28 cellular contexts compared by ENCODE assay signal in the genomic region with DNA sequence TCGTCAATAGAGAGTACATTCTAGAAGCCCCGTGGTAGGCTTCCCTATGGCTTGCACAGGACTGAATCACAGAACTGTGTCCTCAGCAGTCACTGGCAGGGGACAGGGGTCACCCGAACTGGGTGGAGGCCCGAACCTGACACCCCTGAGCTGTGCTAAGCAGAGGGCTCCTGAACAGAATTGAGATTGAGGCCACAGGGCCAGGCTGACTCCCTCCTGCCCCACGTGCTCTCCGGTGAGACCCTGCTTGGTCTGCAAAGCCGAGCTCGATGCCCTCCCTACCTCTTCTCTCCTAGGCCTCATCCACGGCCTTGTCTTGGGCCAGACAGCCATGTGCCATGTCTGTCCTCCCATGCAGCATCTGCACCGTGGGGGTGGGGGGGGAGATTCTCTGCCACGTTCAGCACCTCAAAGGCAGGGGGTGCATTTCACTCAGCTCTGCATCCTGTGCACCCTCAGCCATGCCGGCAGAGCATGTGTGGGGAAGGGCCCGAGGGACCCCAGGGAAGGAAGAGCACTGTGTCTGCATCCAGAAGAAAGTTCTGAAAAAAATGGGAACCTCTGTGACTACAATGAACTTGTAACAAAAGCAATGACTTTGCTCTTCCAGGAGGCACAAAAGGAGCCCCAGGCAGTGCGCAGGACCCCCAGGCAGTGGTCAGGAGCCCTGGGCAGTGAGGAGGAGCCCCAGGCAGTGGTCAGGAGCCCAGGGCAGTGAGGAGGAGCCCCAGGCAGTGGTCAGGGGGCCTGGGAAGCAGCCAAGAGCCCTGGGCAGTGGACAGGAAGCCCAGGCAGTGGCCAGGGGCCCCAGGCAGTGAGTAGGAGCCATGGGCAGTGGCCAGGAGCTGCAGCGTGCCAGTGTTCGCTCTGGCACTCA.
"Had no signal": no experiment of that assay in that cellular context is flagged by ENCODE, and none has a peak within 500 bp of the region (broad histone marks: within the 10 kb centered on the region; RNA-seq: fewer than 3 reads in every experiment).

No MANE protein-coding gene starts in this region.

- H3K9me3 Mint-ChIP-seq: activated CD4-positive, alpha-beta T cell treated with anti-CD3 and anti-CD28 coated beads, Interleukin-2, amount 10 ng/mL, durations not matched to agents 24 days and 14 days; activated naive CD4-positive, alpha-beta T cell treated with anti-CD3 and anti-CD28 coated beads for 36 hours; activated T-helper 17 cell treated with anti-CD3 and anti-CD28 coated beads, Interleukin-2, amount 50 U/mL, for 72 hours; brain had no signal

- H3K4me3 ChIP-seq: MG63, SK-N-MC had no signal

- H3K27ac Mint-ChIP-seq: activated CD4-positive, alpha-beta T cell treated with anti-CD3 and anti-CD28 coated beads, Interleukin-2, amount 10 ng/mL, durations not matched to agents 24 days and 14 days; activated CD8-positive, alpha-beta memory T cell treated with anti-CD3 and anti-CD28 coated beads, Interleukin-2, amount 10 ng/mL, durations not matched to agents 7 days and 5 days; activated naive CD4-positive, alpha-beta T cell treated with anti-CD3 and anti-CD28 coated beads for 36 hours; activated naive CD8-positive, alpha-beta T cell; activated T-helper 17 cell treated with anti-CD3 and anti-CD28 coated beads, Interleukin-2, amount 50 U/mL, for 72 hours; brain had no signal

- FAIRE-seq: astrocyte had no signal

- H3K4me1 Mint-ChIP-seq: activated CD4-positive, alpha-beta T cell treated with anti-CD3 and anti-CD28 coated beads, Interleukin-2, amount 10 ng/mL, durations not matched to agents 24 days and 14 days; activated CD8-positive, alpha-beta memory T cell treated with anti-CD3 and anti-CD28 coated beads, Interleukin-2, amount 10 ng/mL, durations not matched to agents 7 days and 5 days; activated T-helper 17 cell treated with anti-CD3 and anti-CD28 coated beads, Interleukin-2, amount 50 U/mL, for 72 hours; brain had no signal

- H3K27me3 ChIP-seq: MG63 had no signal

- H3K36me3 Mint-ChIP-seq: activated CD8-positive, alpha-beta memory T cell treated with anti-CD3 and anti-CD28 coated beads, Interleukin-2, amount 10 ng/mL, durations not matched to agents 7 days and 5 days; activated naive CD8-positive, alpha-beta T cell; brain had no signal

- ATAC-seq: activated CD8-positive, alpha-beta memory T cell treated with anti-CD3 and anti-CD28 coated beads, Interleukin-2, amount 10 ng/mL, durations not matched to agents 7 days and 5 days; activated T-helper 17 cell treated with anti-CD3 and anti-CD28 coated beads, Interleukin-2, amount 50 U/mL, for 72 hours; Panc1; Right ventricle myocardium inferior had no signal

- H3K27me3 Mint-ChIP-seq: activated CD4-positive, alpha-beta T cell treated with anti-CD3 and anti-CD28 coated beads, Interleukin-2, amount 10 ng/mL, durations not matched to agents 24 days and 14 days had no signal

- H3K27ac ChIP-seq: SK-N-MC had no signal

- H3K36me3 ChIP-seq: MG63 had no signal

- DNase-seq: activated CD4-positive, alpha-beta T cell treated with anti-CD3 and anti-CD28 coated beads for 1 hour; activated CD4-positive, alpha-beta T cell treated with anti-CD3 and anti-CD28 coated beads, Interleukin-2, amount 10 ng/mL, durations not matched to agents 24 days and 14 days; activated CD4-positive, alpha-beta T cell treated with anti-CD3 and anti-CD28 coated beads, Interleukin-2, amount 50 U/mL, for 48 hours; activated CD8-positive, alpha-beta memory T cell treated with anti-CD3 and anti-CD28 coated beads, Interleukin-2, amount 10 ng/mL, durations not matched to agents 7 days and 5 days; activated gamma-delta T cell; activated naive CD4-positive, alpha-beta T cell treated with anti-CD3 and anti-CD28 coated beads for 36 hours; activated T-cell treated with anti-CD3 and anti-CD28 coated beads for 4 hours; activated T-cell treated with anti-CD3 and anti-CD28 coated beads, Interleukin-2, amount 50 U/mL, for 48 hours; amygdala; MG63; MV-4-11; NCI-H1092 treated with DMSO at 0.1 percent for 48 hours; NCI-H1436; NCI-H1694 treated with DMSO at 0.1 percent for 48 hours; NCI-H2029 treated with DMSO at 0.1 percent for 48 hours; NCI-H510A treated with DMSO at 0.1 percent for 48 hours; NCI-H69; NK-92 treated with Interleukin-12 subunit alpha and Interleukin-12 subunit beta, amount 100 ng/mL, for 24 hours; OCI-M1; RPMI8226; SW 1271 had no signal

- H3K9me3 ChIP-seq: MG63 had no signal

- H3K4me3 Mint-ChIP-seq: activated CD4-positive, alpha-beta T cell treated with anti-CD3 and anti-CD28 coated beads, Interleukin-2, amount 10 ng/mL, durations not matched to agents 24 days and 14 days; activated CD8-positive, alpha-beta memory T cell treated with anti-CD3 and anti-CD28 coated beads, Interleukin-2, amount 10 ng/mL, durations not matched to agents 7 days and 5 days; activated naive CD4-positive, alpha-beta T cell treated with anti-CD3 and anti-CD28 coated beads for 36 hours; activated naive CD8-positive, alpha-beta T cell; activated T-helper 17 cell treated with anti-CD3 and anti-CD28 coated beads, Interleukin-2, amount 50 U/mL, for 72 hours; brain had no signal
